ENCODE assay signal across 26 cellular contexts in genomic region chr14:69351385-69351784, GRCh38. TPM values are rescaled to one million over a fixed set of nuclear protein-coding genes. Genes with fewer than 3 reads are reported as not detected.
DNase-seq lines count a peak whose midpoint lies in the region; FAIRE-seq and TF ChIP-seq lines count a peak whose summit lies in the region.
"Had no signal": no experiment of that assay in that cellular context is flagged by ENCODE, and none has a peak within 500 bp of the region (broad histone marks: within the 10 kb centered on the region; RNA-seq: fewer than 3 reads in every experiment).

No MANE protein-coding gene starts in this region.

- no peak overlapping the region for H3K4me2 ChIP-seq in OCI-LY7 (ENCODE audit: low read length)
- H3K4me2 ChIP-seq: A549 had no signal

- POLR2A ChIA-PET in OCI-LY7 (lab: Charles Lee) = interaction anchor here (0.5 to 0.6 kb wide), 2 partner anchors 28 to 138 kb away, joined by 3 to 4 read pairs; no protein-coding TSS in a partner anchor

- H3K36me3 ChIP-seq in OCI-LY7 (ENCODE audit: insufficient read depth, low read length) = no peaks in the 10 kb centered on the region
- H3K36me3 ChIP-seq: BLaER1 treated with 17β-estradiol and CSF1 and Interleukin-3, amounts not matched to agents 10 nM and 100 nM; cardiac muscle cell; pancreas; sigmoid colon; WERI-Rb-1 had no signal

- H3K4me1 ChIP-seq in OCI-LY7 (ENCODE audit: insufficient read depth, low read length, poor library complexity, severe bottlenecking) = peaks cover 34% of the 10 kb centered on the region
- H3K4me1 ChIP-seq: pancreas had no signal

- no peak overlapping the region for H3K27ac ChIP-seq in OCI-LY7 (ENCODE audit: low read depth, low read length, poor library complexity, severe bottlenecking)
- H3K27ac ChIP-seq: A549, cardiac muscle cell, pancreas, sigmoid colon, WERI-Rb-1 had no signal

- peaks cover 4% of the 10 kb centered on the region for H3K36me3 Mint-ChIP-seq in T-helper 1 cell treated with Interleukin-12 subunit alpha and Interleukin-12 subunit beta and Interleukin-4 antibody, amounts not matched to agents 30 μg/mL and 1 μg/mL, for 36 hours (ENCODE audit: low read depth)
- H3K36me3 Mint-ChIP-seq: naive thymus-derived CD8-positive, alpha-beta T cell had no signal

- intact Hi-C loops in OCI-LY7 (cut with micrococcal nuclease; ENCODE audit: unreplicated experiment) = loop anchor here (5.0 kb wide), 1 partner anchor 109 kb away; no protein-coding TSS in a partner anchor

- H3K4me3 ChIP-seq in OCI-LY7 (ENCODE audit: low read depth, low read length, poor library complexity, severe bottlenecking) (no peak overlapping the region), epithelial cell of esophagus (ENCODE audit: low read length) (no peak overlapping the region)
- H3K4me3 ChIP-seq: A549; BLaER1 treated with 17β-estradiol and CSF1 and Interleukin-3, amounts not matched to agents 10 nM and 100 nM; cardiac muscle cell; dorsolateral prefrontal cortex; pancreas; sigmoid colon had no signal

- no peaks in the 10 kb centered on the region for H3K9me3 Mint-ChIP-seq in T-helper 1 cell treated with Interleukin-12 subunit alpha and Interleukin-12 subunit beta and Interleukin-4 antibody, amounts not matched to agents 30 μg/mL and 1 μg/mL, for 36 hours
- H3K9me3 Mint-ChIP-seq: naive thymus-derived CD8-positive, alpha-beta T cell had no signal

- peaks cover 21% of the 10 kb centered on the region for H3K4me1 Mint-ChIP-seq in T-helper 1 cell treated with Interleukin-12 subunit alpha and Interleukin-12 subunit beta and Interleukin-4 antibody, amounts not matched to agents 30 μg/mL and 1 μg/mL, for 36 hours (ENCODE audit: low read depth)

- CTCF ChIA-PET in OCI-LY7 (lab: Charles Lee; ENCODE audit: unreplicated experiment) = no interaction called here

- no peaks in the 10 kb centered on the region for H3K9me2 ChIP-seq in OCI-LY7 (ENCODE audit: insufficient read depth, low read length)

- BruUV-seq in OCI-LY7 (replicated peaks; lab: Mats Ljungman, UMichigan) = no TSS peak

- peak overlapping the region; percentile 15 for H3K27ac Mint-ChIP-seq in T-helper 1 cell treated with Interleukin-12 subunit alpha and Interleukin-12 subunit beta and Interleukin-4 antibody, amounts not matched to agents 30 μg/mL and 1 μg/mL, for 36 hours
- H3K27ac Mint-ChIP-seq: T-helper 17 cell had no signal

- H3K9me3 ChIP-seq in OCI-LY7 (ENCODE audit: low read length) = no peaks in the 10 kb centered on the region
- H3K9me3 ChIP-seq: A549; BLaER1 treated with 17β-estradiol and CSF1 and Interleukin-3, amounts not matched to agents 10 nM and 100 nM; pancreas; sigmoid colon had no signal

- no peak for DNase-seq in T-helper 1 cell
- DNase-seq in OCI-LY7 (ENCODE audit: low spot score) = peak; percentile 53
- peak; percentile 12 for DNase-seq in epithelial cell of esophagus (ENCODE audit: low read depth)
- no peak for DNase-seq in urothelium cell line (ENCODE audit: low spot score)
- no peak for DNase-seq in NCI-H2107 (lab: John Stamatoyannopoulos, UW)
- DNase-seq in foreskin melanocyte = no peak
- DNase-seq in HCEC 1CT = no peak
- DNase-seq: activated CD4-positive, alpha-beta T cell treated with anti-CD3 and anti-CD28 coated beads, Interleukin-2, amount 50 U/mL, for 48 hours; activated T-cell treated with anti-CD3 and anti-CD28 coated beads for 4 hours; dorsolateral prefrontal cortex; EL; naive thymus-derived CD8-positive, alpha-beta T cell; NCI-H1092 treated with DMSO at 0.1 percent for 48 hours; NCI-H2081; NCI-H446; pancreas; Right ventricle myocardium superior; sigmoid colon; T-helper 17 cell; WERI-Rb-1 had no signal

- no peak overlapping the region for H2AFZ ChIP-seq in OCI-LY7 (ENCODE audit: low read length)

- no peaks in the 10 kb centered on the region for H4K20me1 ChIP-seq in OCI-LY7 (ENCODE audit: insufficient read depth, low read length)

- H3K79me2 ChIP-seq in OCI-LY7 (ENCODE audit: insufficient read depth, low read depth, low read length) = no peaks in the 10 kb centered on the region

- H3K4me3 Mint-ChIP-seq in T-helper 1 cell treated with Interleukin-12 subunit alpha and Interleukin-12 subunit beta and Interleukin-4 antibody, amounts not matched to agents 30 μg/mL and 1 μg/mL, for 36 hours = no peak overlapping the region
- H3K4me3 Mint-ChIP-seq: naive thymus-derived CD8-positive, alpha-beta T cell; T-helper 17 cell had no signal

- no peak for TF ChIP-seq CTCF in OCI-LY7 (conservative IDR thresholded peaks at IDR 0.05; ENCODE audit: low read length)
- no peak for TF ChIP-seq CTCF in epithelial cell of esophagus (IDR thresholded peaks at IDR 0.05; ENCODE audit: insufficient read depth, low read depth, low read length, missing control alignments)

- FAIRE-seq in urothelium cell line (lab: Jason Lieb, UNC) = peak; percentile 63
- FAIRE-seq: A549, frontal cortex, keratinocyte, pancreas had no signal

- peaks cover 7% of the 10 kb centered on the region for H3K27me3 Mint-ChIP-seq in T-helper 1 cell treated with Interleukin-12 subunit alpha and Interleukin-12 subunit beta and Interleukin-4 antibody, amounts not matched to agents 30 μg/mL and 1 μg/mL, for 36 hours (ENCODE audit: low read depth)

RNA-seq across cellular contexts. Expression of gene ERH, which starts 46.7 kb away (rescaled TPM):
- 204 and 435 TPM in 2 replicates for total RNA-seq in OCI-LY7 (2014; rRNA removed; shearing (Covaris generic))
- 498 and 512 TPM in 2 replicates for total RNA-seq in OCI-LY7 (2022)

RNA-seq across cellular contexts. Expression of gene SLC39A9, which starts 47.1 kb away (rescaled TPM):
- 70.4 and 86.5 TPM in 2 replicates for total RNA-seq in OCI-LY7 (2014; rRNA removed; shearing (Covaris generic))
- total RNA-seq in OCI-LY7 (2022) = 91.7 and 96.6 TPM in 2 replicates

Comparison
In these comparisons a context has a peak if more than half of its experiments do, and no peak if none do; other contexts are left out.
1. DNase-seq: peak in OCI-LY7 (single experiment) and epithelial cell of esophagus (single experiment); none in T-helper 1 cell (0 of 5), urothelium cell line (single experiment), NCI-H2107 (single experiment), foreskin melanocyte (single experiment) and HCEC 1CT (single experiment).